8 cellular contexts compared by ENCODE assay signal in genomic region chr22:41445171-41446056, GRCh38. TPM values are rescaled to one million over a fixed set of nuclear protein-coding genes. Genes with fewer than 3 reads are reported as not detected.
DNase-seq lines count a peak whose midpoint lies in the region; ATAC-seq and TF ChIP-seq lines count a peak whose summit lies in the region.

No MANE protein-coding gene starts in this region.

- no peak for ATAC-seq in HG03159 (IDR thresholded peaks at IDR 0.05; ENCODE audit: unreplicated experiment)

- H3K36me3 Mint-ChIP-seq in activated CD4-positive, alpha-beta memory T cell treated with anti-CD3 and anti-CD28 coated beads, Interleukin-2, amount 10 ng/mL, durations not matched to agents 7 days and 5 days (ENCODE audit: low read depth): peaks cover 33% of the 10 kb centered on the region
- H3K36me3 Mint-ChIP-seq in nephron progenitor cell (ENCODE audit: low read depth): peaks cover 27% of the 10 kb centered on the region

- POLR2A ChIA-PET in activated CD4-positive, alpha-beta memory T cell treated with anti-CD3 and anti-CD28 coated beads, Interleukin-2, amount 10 ng/mL, durations not matched to agents 7 days and 5 days (lab: Charles Lee): interaction anchor here (0.6 to 5.0 kb wide), 28 partner anchors 9 to 1420 kb away, joined by 3 to 136 read pairs (median 6); partner anchors contain the start of genes ACO2, DESI1, PHF5A and PMM1
- POLR2A ChIA-PET in HEK293T (lab: Yijun Ruan, JAX): interaction anchor here (1.1 to 7.8 kb wide), 26 partner anchors 9 to 809 kb away, joined by 3 to 148 read pairs (median 6); partner anchors contain the start of genes ACO2, MRTFA, PHF5A and TEF

- H3K4me3 ChIP-seq in MG63: peak overlapping the region; percentile 94
- peak overlapping the region; percentile 92 for H3K4me3 ChIP-seq in epithelial cell of proximal tubule (ENCODE audit: low read depth, low read length)

- peak; percentile 67 for DNase-seq in ELF-1 (ENCODE audit: low read depth, low spot score)
- DNase-seq in MG63: peak; percentile 35
- DNase-seq in activated CD4-positive, alpha-beta memory T cell treated with anti-CD3 and anti-CD28 coated beads, Interleukin-2, amount 10 ng/mL, durations not matched to agents 7 days and 5 days: peak; percentile 37
- DNase-seq in epithelial cell of proximal tubule (ENCODE audit: low read depth): no peak
- DNase-seq in nephron progenitor cell: peak; percentile 23
- no peak for DNase-seq in HEK293T (ENCODE audit: extremely low spot score)
- no peak for DNase-seq in NCI-H345 (lab: John Stamatoyannopoulos, UW)

- no peaks in the 10 kb centered on the region for H3K9me3 ChIP-seq in MG63

- CTCF ChIA-PET in activated CD4-positive, alpha-beta memory T cell treated with anti-CD3 and anti-CD28 coated beads, Interleukin-2, amount 10 ng/mL, durations not matched to agents 7 days and 5 days (lab: Charles Lee): interaction anchor here (1.3 to 3.0 kb wide), 3 partner anchors 23 to 72 kb away, joined by 4 to 11 read pairs (median 8); partner anchors contain the start of genes ACO2 and PHF5A
- CTCF ChIA-PET in HEK293T (lab: Yijun Ruan, JAX): interaction anchor here (0.8 to 1.3 kb wide), 3 partner anchors 26 to 221 kb away, joined by 3 read pairs; no protein-coding TSS in a partner anchor

- peak overlapping the region; percentile 93 for H3K27ac Mint-ChIP-seq in activated CD4-positive, alpha-beta memory T cell treated with anti-CD3 and anti-CD28 coated beads, Interleukin-2, amount 10 ng/mL, durations not matched to agents 7 days and 5 days
- H3K27ac Mint-ChIP-seq in nephron progenitor cell: peak overlapping the region; percentile 99

- H3K4me3 Mint-ChIP-seq in activated CD4-positive, alpha-beta memory T cell treated with anti-CD3 and anti-CD28 coated beads, Interleukin-2, amount 10 ng/mL, durations not matched to agents 7 days and 5 days: peak overlapping the region; percentile 95
- peak overlapping the region; percentile 98 for H3K4me3 Mint-ChIP-seq in nephron progenitor cell

- peaks cover 34% of the 10 kb centered on the region for H3K4me1 Mint-ChIP-seq in activated CD4-positive, alpha-beta memory T cell treated with anti-CD3 and anti-CD28 coated beads, Interleukin-2, amount 10 ng/mL, durations not matched to agents 7 days and 5 days
- peaks cover 34% of the 10 kb centered on the region for H3K4me1 Mint-ChIP-seq in nephron progenitor cell

- no peaks in the 10 kb centered on the region for H3K27me3 Mint-ChIP-seq in activated CD4-positive, alpha-beta memory T cell treated with anti-CD3 and anti-CD28 coated beads, Interleukin-2, amount 10 ng/mL, durations not matched to agents 7 days and 5 days
- H3K27me3 Mint-ChIP-seq in nephron progenitor cell (ENCODE audit: low read depth, poor library complexity): peaks cover 2% of the 10 kb centered on the region

- H3K27me3 ChIP-seq in MG63: no peaks in the 10 kb centered on the region

- no peaks in the 10 kb centered on the region for H3K9me3 Mint-ChIP-seq in activated CD4-positive, alpha-beta memory T cell treated with anti-CD3 and anti-CD28 coated beads, Interleukin-2, amount 10 ng/mL, durations not matched to agents 7 days and 5 days
- no peaks in the 10 kb centered on the region for H3K9me3 Mint-ChIP-seq in nephron progenitor cell

- TF ChIP-seq CTCF in epithelial cell of proximal tubule (conservative IDR thresholded peaks at IDR 0.05; ENCODE audit: low read depth, low read length) (no peak), nephron progenitor cell (IDR thresholded peaks at IDR 0.05) (no peak)

- H3K36me3 ChIP-seq in MG63: peaks cover 42% of the 10 kb centered on the region

TF ChIP-seq in HEK293T, 16 proteins besides CTCF, POLR2A, EP300 and RAD21:
- TF ChIP-seq PKNOX1 (IDR thresholded peaks at IDR 0.05) (no peak), SP1 (IDR thresholded peaks at IDR 0.05) (no peak), FOXK2 (IDR thresholded peaks at IDR 0.05) (no peak), LEF1 (IDR thresholded peaks at IDR 0.05; ENCODE audit: borderline replicate concordance) (no peak)
TF ChIP-seq in HEK293T: peak in this region for 0.

RNA-seq across cellular contexts. Expression of gene TOB2, which starts 1.2 kb away (rescaled TPM):
- total RNA-seq in MG63 (2014; rRNA removed; shearing (Covaris generic); ENCODE audit: low replicate concordance): 26.2 and 36.0 TPM in 2 replicates
- total RNA-seq in activated CD4-positive, alpha-beta memory T cell treated with anti-CD3 and anti-CD28 coated beads, Interleukin-2, amount 10 ng/mL, durations not matched to agents 7 days and 5 days: 10 to 100 TPM; 38.7 to 41.2 TPM
- 31.8 and 33.4 TPM in 2 replicates for total RNA-seq in epithelial cell of proximal tubule

RNA-seq across cellular contexts. Expression of gene PHF5A, which starts 23.1 kb away (rescaled TPM):
- total RNA-seq in MG63 (2014; rRNA removed; shearing (Covaris generic); ENCODE audit: low replicate concordance): 101 and 111 TPM in 2 replicates
- total RNA-seq in activated CD4-positive, alpha-beta memory T cell treated with anti-CD3 and anti-CD28 coated beads, Interleukin-2, amount 10 ng/mL, durations not matched to agents 7 days and 5 days: 10 to 100 TPM; 43.9 to 55.3 TPM
- total RNA-seq in epithelial cell of proximal tubule: 61.1 and 82.3 TPM in 2 replicates

RNA-seq across cellular contexts. Expression of gene ACO2, which starts 23.5 kb away (rescaled TPM):
- total RNA-seq in MG63 (2014; rRNA removed; shearing (Covaris generic); ENCODE audit: low replicate concordance): 53.2 and 90.1 TPM in 2 replicates
- 10 to 100 TPM; 69.9 to 72.2 TPM for total RNA-seq in activated CD4-positive, alpha-beta memory T cell treated with anti-CD3 and anti-CD28 coated beads, Interleukin-2, amount 10 ng/mL, durations not matched to agents 7 days and 5 days
- 58.8 and 81.8 TPM in 2 replicates for total RNA-seq in epithelial cell of proximal tubule

Comparison
In these comparisons a context has a peak if more than half of its experiments do, and no peak if none do; other contexts are left out.
1. DNase-seq: peak in ELF-1 (single experiment), MG63 (single experiment), activated CD4-positive, alpha-beta memory T cell treated with anti-CD3 and anti-CD28 coated beads, Interleukin-2, amount 10 ng/mL, durations not matched to agents 7 days and 5 days (single experiment) and nephron progenitor cell (single experiment); none in epithelial cell of proximal tubule (single experiment), HEK293T (single experiment) and NCI-H345 (single experiment).